In genomic region chr3:138407236-138407907, GRCh38 we compare ENCODE assay signal across 17 cellular contexts. TPM values are rescaled to one million over a fixed set of nuclear protein-coding genes. Genes with fewer than 3 reads are reported as not detected.
A peak's percentile ranks its signal among the peaks of the same experiment; 100 is the strongest.
DNase-seq lines count a peak whose midpoint lies in the region; ATAC-seq lines count a peak whose summit lies in the region.
"Had no signal": no experiment of that assay in that cellular context is flagged by ENCODE, and none has a peak within 500 bp of the region (broad histone marks: within the 10 kb centered on the region; RNA-seq: fewer than 3 reads in every experiment).

No MANE protein-coding gene starts in this region.

- no peaks in the 10 kb centered on the region for H3K79me2 ChIP-seq in Karpas-422 (ENCODE audit: low read length)

- no peak overlapping the region for H3K9ac ChIP-seq in Karpas-422 (ENCODE audit: low read length)
- H3K9ac ChIP-seq: BLaER1, GM23248 had no signal

- H3K27ac ChIP-seq in Karpas-422 (ENCODE audit: low read length): no peak overlapping the region
- H3K27ac ChIP-seq: BLaER1 had no signal

- no peaks in the 10 kb centered on the region for H3K27me3 Mint-ChIP-seq in dendritic cell treated with granulocyte-macrophage colony-stimulating factor and Interleukin-4, amounts not matched to agents 40 ng/mL and 50 ng/mL, for 4 days

- H3K36me3 Mint-ChIP-seq in dendritic cell treated with granulocyte-macrophage colony-stimulating factor and Interleukin-4, amounts not matched to agents 40 ng/mL and 50 ng/mL, for 4 days (ENCODE audit: low read depth): peaks cover 32% of the 10 kb centered on the region
- H3K36me3 Mint-ChIP-seq: CD4-positive, alpha-beta memory T cell had no signal

- intact Hi-C loops in left ventricle myocardium superior (cut with micrococcal nuclease) (no loop called here), left cardiac atrium (cut with DNase I) (loop anchor here in 1 of 2 donors (5.0 kb wide), 1 partner anchor 75 kb away; no protein-coding TSS in a partner anchor)
- intact Hi-C loops in dendritic cell treated with granulocyte-macrophage colony-stimulating factor and Interleukin-4, amounts not matched to agents 40 ng/mL and 50 ng/mL, for 4 days (cut with micrococcal nuclease): no loop called here

- H3K36me3 ChIP-seq in Karpas-422 (ENCODE audit: insufficient read depth, low read length): no peaks in the 10 kb centered on the region
- H3K36me3 ChIP-seq: BLaER1 had no signal

- no peak overlapping the region for H2AFZ ChIP-seq in Karpas-422 (ENCODE audit: low read length)
- H2AFZ ChIP-seq: GM23248 had no signal

- peaks cover 63% of the 10 kb centered on the region for H3K4me1 Mint-ChIP-seq in dendritic cell treated with granulocyte-macrophage colony-stimulating factor and Interleukin-4, amounts not matched to agents 40 ng/mL and 50 ng/mL, for 4 days (ENCODE audit: low read depth)
- H3K4me1 Mint-ChIP-seq: CD4-positive, alpha-beta memory T cell had no signal

- ATAC-seq in left ventricle myocardium superior: peak; percentile 4
- ATAC-seq in left cardiac atrium: no peak
- ATAC-seq in GM21786 (IDR thresholded peaks at IDR 0.05; ENCODE audit: unreplicated experiment): no peak
- ATAC-seq: GM12878 had no signal

- H3K4me3 Mint-ChIP-seq in dendritic cell treated with granulocyte-macrophage colony-stimulating factor and Interleukin-4, amounts not matched to agents 40 ng/mL and 50 ng/mL, for 4 days: no peak overlapping the region
- H3K4me3 Mint-ChIP-seq: CD14-positive monocyte; CD4-positive, alpha-beta memory T cell had no signal

- DNase-seq in left ventricle myocardium superior: no peak
- no peak for DNase-seq in left cardiac atrium
- peak; percentile 35 for DNase-seq in Karpas-422
- no peak for DNase-seq in GM03348 (ENCODE audit: low spot score)
- DNase-seq in amygdala (lab: John Stamatoyannopoulos, UW): no peak
- DNase-seq: 8988T; Calu3; CD4-positive, alpha-beta memory T cell; DMS79 treated with DMSO at 0.1 percent for 48 hours; GF-D8; GM23248; H7 had no signal

- H4K20me1 ChIP-seq in Karpas-422 (ENCODE audit: insufficient read depth, low read depth, low read length): no peaks in the 10 kb centered on the region
- H4K20me1 ChIP-seq: BLaER1 had no signal

- no peak overlapping the region for H3K4me3 ChIP-seq in Karpas-422 (ENCODE audit: low read length)
- H3K4me3 ChIP-seq: BLaER1, GM12878, GM23248 had no signal

- H3K27me3 ChIP-seq in Karpas-422 (ENCODE audit: low read length): no peaks in the 10 kb centered on the region
- H3K27me3 ChIP-seq: BLaER1 had no signal

- H3K4me2 ChIP-seq in Karpas-422 (ENCODE audit: low read depth, low read length, poor library complexity, severe bottlenecking): no peak overlapping the region
- H3K4me2 ChIP-seq: BLaER1 had no signal

- H3K27ac Mint-ChIP-seq in dendritic cell treated with granulocyte-macrophage colony-stimulating factor and Interleukin-4, amounts not matched to agents 40 ng/mL and 50 ng/mL, for 4 days: peak overlapping the region; percentile 11
- H3K27ac Mint-ChIP-seq: CD14-positive monocyte had no signal

- H3K9me3 Mint-ChIP-seq in dendritic cell treated with granulocyte-macrophage colony-stimulating factor and Interleukin-4, amounts not matched to agents 40 ng/mL and 50 ng/mL, for 4 days: no peaks in the 10 kb centered on the region

- no peaks in the 10 kb centered on the region for H3K4me1 ChIP-seq in Karpas-422 (ENCODE audit: low read length)

- no peaks in the 10 kb centered on the region for H3K9me2 ChIP-seq in Karpas-422 (replicated peaks; ENCODE audit: insufficient read depth, low read length)

- H3K9me3 ChIP-seq in Karpas-422 (ENCODE audit: low read length): no peaks in the 10 kb centered on the region
- H3K9me3 ChIP-seq: BLaER1 had no signal

RNA-seq across cellular contexts. Expression of gene ESYT3, which starts 27.0 kb away (rescaled TPM):
- total RNA-seq in left ventricle myocardium superior (1.2 TPM), left cardiac atrium (under 1 TPM; 0.52 to 0.91 TPM)
- not detected in 2 replicates for total RNA-seq in Karpas-422 (2014; rRNA removed; shearing (Covaris generic); ENCODE audit: low replicate concordance)
- total RNA-seq: GM12878 had no signal

RNA-seq across cellular contexts. Expression of gene MRAS, which starts 59.0 kb away (rescaled TPM):
- total RNA-seq in left ventricle myocardium superior (405 TPM), left cardiac atrium (100 to 1,000 TPM; 213 to 242 TPM)
- not detected in 2 replicates for total RNA-seq in Karpas-422 (2014; rRNA removed; shearing (Covaris generic); ENCODE audit: low replicate concordance)

Comparison
In these comparisons a context has a peak if more than half of its experiments do, and no peak if none do; other contexts are left out.
1. RNA of gene MRAS, which starts 59.0 kb away (total RNA-seq): 405 TPM in left ventricle myocardium superior (single experiment) and 213 to 242 TPM in left cardiac atrium; not detected in Karpas-422; every median in the first group is over 100 times any median in the second.